ENCODE assay signal across 2 cellular contexts in the genomic region with DNA sequence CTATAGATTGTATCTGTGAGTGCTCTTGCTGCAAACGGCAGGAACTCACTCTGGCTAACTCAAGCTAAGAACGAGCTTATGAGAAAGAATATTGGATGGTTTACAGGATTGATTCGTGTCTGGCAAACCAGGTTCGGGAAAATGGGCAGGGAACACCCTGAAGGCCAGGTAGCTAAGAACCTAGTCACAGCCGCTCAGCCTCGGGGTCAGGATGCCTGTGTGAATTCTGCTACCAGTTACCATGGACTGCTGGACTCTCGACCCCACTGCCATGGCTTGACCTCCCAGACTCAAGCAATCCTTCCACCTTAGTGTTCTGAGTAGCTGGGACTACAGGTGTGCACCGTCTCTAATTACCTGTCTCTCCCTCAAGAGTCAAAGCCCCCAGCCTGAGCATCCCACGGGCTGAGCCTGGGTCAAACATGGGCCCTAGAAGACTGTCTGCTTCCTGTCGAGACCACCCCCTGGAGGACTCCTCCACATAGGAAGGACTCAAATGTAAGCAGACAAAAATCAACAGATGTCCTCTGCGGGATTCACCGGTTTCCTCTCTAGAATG.
TF ChIP-seq lines count a peak whose summit lies in the region.

No MANE protein-coding gene starts in this region.

TF ChIP-seq in HEK293, 187 proteins besides CTCF, POLR2A, EP300 and RAD21:
- TF ChIP-seq SCRT2 (tag by site-specific recombination; IDR thresholded peaks at IDR 0.05), result peak; percentile 53
- TF ChIP-seq BCL11A (tag by site-specific recombination; IDR thresholded peaks at IDR 0.05; ENCODE audit: low read depth), result no peak
- TF ChIP-seq ZNF548 (tag by site-specific recombination; IDR thresholded peaks at IDR 0.05), result no peak

TF ChIP-seq in K562, 482 proteins besides CTCF, POLR2A, EP300 and RAD21:
- TF ChIP-seq, protein P1, sequence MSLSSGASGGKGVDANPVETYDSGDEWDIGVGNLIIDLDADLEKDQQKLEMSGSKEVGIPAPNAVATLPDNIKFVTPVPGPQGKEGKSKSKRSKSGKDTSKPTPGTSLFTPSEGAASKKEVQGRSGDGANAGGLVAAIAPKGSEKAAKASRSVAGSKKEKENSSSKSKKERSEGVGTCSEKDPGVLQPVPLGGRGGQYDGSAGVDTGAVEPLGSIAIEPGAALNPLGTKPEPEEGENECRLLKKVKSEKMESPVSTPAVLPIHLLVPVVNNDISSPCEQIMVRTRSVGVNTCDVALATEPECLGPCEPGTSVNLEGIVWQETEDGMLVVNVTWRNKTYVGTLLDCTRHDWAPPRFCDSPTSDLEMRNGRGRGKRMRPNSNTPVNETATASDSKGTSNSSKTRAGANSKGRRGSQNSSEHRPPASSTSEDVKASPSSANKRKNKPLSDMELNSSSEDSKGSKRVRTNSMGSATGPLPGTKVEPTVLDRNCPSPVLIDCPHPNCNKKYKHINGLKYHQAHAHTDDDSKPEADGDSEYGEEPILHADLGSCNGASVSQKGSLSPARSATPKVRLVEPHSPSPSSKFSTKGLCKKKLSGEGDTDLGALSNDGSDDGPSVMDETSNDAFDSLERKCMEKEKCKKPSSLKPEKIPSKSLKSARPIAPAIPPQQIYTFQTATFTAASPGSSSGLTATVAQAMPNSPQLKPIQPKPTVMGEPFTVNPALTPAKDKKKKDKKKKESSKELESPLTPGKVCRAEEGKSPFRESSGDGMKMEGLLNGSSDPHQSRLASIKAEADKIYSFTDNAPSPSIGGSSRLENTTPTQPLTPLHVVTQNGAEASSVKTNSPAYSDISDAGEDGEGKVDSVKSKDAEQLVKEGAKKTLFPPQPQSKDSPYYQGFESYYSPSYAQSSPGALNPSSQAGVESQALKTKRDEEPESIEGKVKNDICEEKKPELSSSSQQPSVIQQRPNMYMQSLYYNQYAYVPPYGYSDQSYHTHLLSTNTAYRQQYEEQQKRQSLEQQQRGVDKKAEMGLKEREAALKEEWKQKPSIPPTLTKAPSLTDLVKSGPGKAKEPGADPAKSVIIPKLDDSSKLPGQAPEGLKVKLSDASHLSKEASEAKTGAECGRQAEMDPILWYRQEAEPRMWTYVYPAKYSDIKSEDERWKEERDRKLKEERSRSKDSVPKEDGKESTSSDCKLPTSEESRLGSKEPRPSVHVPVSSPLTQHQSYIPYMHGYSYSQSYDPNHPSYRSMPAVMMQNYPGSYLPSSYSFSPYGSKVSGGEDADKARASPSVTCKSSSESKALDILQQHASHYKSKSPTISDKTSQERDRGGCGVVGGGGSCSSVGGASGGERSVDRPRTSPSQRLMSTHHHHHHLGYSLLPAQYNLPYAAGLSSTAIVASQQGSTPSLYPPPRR (CRISPR knock-in tag; IDR thresholded peaks at IDR 0.05; ENCODE audit: borderline replicate concordance), result no peak
- TF ChIP-seq JUND (IDR thresholded peaks at IDR 0.05; ENCODE audit: borderline replicate concordance, low read depth, low read length) (no peak), JUND (tag; IDR thresholded peaks at IDR 0.05; ENCODE audit: borderline replicate concordance, low read depth, low read length) (peak; percentile 10; the same call in 1 of the 3 replicates), GABPB2 (CRISPR knock-in tag; conservative IDR thresholded peaks at IDR 0.05) (no peak), ZKSCAN8 (CRISPR knock-in tag; IDR thresholded peaks at IDR 0.05) (peak; percentile 6; the same call in 1 of the 2 replicates), MEF2D (tag; conservative IDR thresholded peaks at IDR 0.05; ENCODE audit: low read depth) (0 out of 2 replicates have a peak, but pooled peaks have one; percentile 8), PRPF4 (IDR thresholded peaks at IDR 0.05; ENCODE audit: insufficient read depth, low read depth, low read length, poor library complexity, severe bottlenecking) (no peak), ZNF175 (CRISPR knock-in tag; IDR thresholded peaks at IDR 0.05; ENCODE audit: low read depth) (peak; percentile 33), GTF2A2 (tag; IDR thresholded peaks at IDR 0.05) (peak; percentile 88), MYC (IDR thresholded peaks at IDR 0.05; ENCODE audit: low read depth, low read length) (no peak), MYC (CRISPR knock-in tag; IDR thresholded peaks at IDR 0.05; ENCODE audit: borderline replicate concordance, low read depth) (0 out of 2 replicates have a peak, but pooled peaks have one; percentile 62), MYNN (IDR thresholded peaks at IDR 0.05) (no peak), MYNN (CRISPR knock-in tag; IDR thresholded peaks at IDR 0.05) (no peak), CXXC5 (CRISPR knock-in tag; IDR thresholded peaks at IDR 0.05) (no peak), HDAC8 (tag; IDR thresholded peaks at IDR 0.05) (0 out of 2 replicates have a peak, but pooled peaks have one; percentile 14), ZNF589 (CRISPR knock-in tag; IDR thresholded peaks at IDR 0.05; ENCODE audit: low read depth) (peak; percentile 93), HMGN3 (IDR thresholded peaks at IDR 0.05; ENCODE audit: borderline replicate concordance, extremely low read depth, insufficient read length, low read depth, low read length) (no peak), DNMT1 (IDR thresholded peaks at IDR 0.05) (no peak), GABPA (tag; conservative IDR thresholded peaks at IDR 0.05; ENCODE audit: low read depth) (0 out of 2 replicates have a peak, but pooled peaks have one; percentile 18), NR2C2 (CRISPR knock-in tag; IDR thresholded peaks at IDR 0.05) (no peak; the same call in 1 of the 2 replicates), NR2C2 (tag; IDR thresholded peaks at IDR 0.05) (peak; percentile 48; the same call in 1 of the 2 replicates), ZNF324 (CRISPR knock-in tag; IDR thresholded peaks at IDR 0.05) (no peak), ZFP1 (CRISPR knock-in tag; IDR thresholded peaks at IDR 0.05) (no peak), ZNF644 (tag; IDR thresholded peaks at IDR 0.05; ENCODE audit: low read depth) (peak; percentile 22; the same call in 1 of the 2 replicates), PTTG1 (tag; IDR thresholded peaks at IDR 0.05; ENCODE audit: low read depth) (no peak), ZNF77 (CRISPR knock-in tag; IDR thresholded peaks at IDR 0.05) (no peak), ZNF197 (CRISPR knock-in tag; IDR thresholded peaks at IDR 0.05; ENCODE audit: low read depth) (0 out of 2 replicates have a peak, but pooled peaks have one; percentile 4), DIDO1 (tag; IDR thresholded peaks at IDR 0.05; ENCODE audit: low read depth) (no peak), ZNF766 (CRISPR knock-in tag; conservative IDR thresholded peaks at IDR 0.05) (0 out of 2 replicates have a peak, but pooled peaks have one; percentile 10), PHB (CRISPR knock-in tag; IDR thresholded peaks at IDR 0.05) (0 out of 2 replicates have a peak, but pooled peaks have one; percentile 9), ZNF584 (CRISPR knock-in tag; IDR thresholded peaks at IDR 0.05; ENCODE audit: low read depth) (peak; percentile 97), GABPB1 (CRISPR knock-in tag; IDR thresholded peaks at IDR 0.05) (no peak)
- TF ChIP-seq, protein P2, sequence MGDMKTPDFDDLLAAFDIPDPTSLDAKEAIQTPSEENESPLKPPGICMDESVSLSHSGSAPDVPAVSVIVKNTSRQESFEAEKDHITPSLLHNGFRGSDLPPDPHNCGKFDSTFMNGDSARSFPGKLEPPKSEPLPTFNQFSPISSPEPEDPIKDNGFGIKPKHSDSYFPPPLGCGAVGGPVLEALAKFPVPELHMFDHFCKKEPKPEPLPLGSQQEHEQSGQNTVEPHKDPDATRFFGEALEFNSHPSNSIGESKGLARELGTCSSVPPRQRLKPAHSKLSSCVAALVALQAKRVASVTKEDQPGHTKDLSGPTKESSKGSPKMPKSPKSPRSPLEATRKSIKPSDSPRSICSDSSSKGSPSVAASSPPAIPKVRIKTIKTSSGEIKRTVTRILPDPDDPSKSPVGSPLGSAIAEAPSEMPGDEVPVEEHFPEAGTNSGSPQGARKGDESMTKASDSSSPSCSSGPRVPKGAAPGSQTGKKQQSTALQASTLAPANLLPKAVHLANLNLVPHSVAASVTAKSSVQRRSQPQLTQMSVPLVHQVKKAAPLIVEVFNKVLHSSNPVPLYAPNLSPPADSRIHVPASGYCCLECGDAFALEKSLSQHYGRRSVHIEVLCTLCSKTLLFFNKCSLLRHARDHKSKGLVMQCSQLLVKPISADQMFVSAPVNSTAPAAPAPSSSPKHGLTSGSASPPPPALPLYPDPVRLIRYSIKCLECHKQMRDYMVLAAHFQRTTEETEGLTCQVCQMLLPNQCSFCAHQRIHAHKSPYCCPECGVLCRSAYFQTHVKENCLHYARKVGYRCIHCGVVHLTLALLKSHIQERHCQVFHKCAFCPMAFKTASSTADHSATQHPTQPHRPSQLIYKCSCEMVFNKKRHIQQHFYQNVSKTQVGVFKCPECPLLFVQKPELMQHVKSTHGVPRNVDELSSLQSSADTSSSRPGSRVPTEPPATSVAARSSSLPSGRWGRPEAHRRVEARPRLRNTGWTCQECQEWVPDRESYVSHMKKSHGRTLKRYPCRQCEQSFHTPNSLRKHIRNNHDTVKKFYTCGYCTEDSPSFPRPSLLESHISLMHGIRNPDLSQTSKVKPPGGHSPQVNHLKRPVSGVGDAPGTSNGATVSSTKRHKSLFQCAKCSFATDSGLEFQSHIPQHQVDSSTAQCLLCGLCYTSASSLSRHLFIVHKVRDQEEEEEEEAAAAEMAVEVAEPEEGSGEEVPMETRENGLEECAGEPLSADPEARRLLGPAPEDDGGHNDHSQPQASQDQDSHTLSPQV (IDR thresholded peaks at IDR 0.05), result 0 out of 2 replicates have a peak, but pooled peaks have one; percentile 3
- TF ChIP-seq, protein P3, sequence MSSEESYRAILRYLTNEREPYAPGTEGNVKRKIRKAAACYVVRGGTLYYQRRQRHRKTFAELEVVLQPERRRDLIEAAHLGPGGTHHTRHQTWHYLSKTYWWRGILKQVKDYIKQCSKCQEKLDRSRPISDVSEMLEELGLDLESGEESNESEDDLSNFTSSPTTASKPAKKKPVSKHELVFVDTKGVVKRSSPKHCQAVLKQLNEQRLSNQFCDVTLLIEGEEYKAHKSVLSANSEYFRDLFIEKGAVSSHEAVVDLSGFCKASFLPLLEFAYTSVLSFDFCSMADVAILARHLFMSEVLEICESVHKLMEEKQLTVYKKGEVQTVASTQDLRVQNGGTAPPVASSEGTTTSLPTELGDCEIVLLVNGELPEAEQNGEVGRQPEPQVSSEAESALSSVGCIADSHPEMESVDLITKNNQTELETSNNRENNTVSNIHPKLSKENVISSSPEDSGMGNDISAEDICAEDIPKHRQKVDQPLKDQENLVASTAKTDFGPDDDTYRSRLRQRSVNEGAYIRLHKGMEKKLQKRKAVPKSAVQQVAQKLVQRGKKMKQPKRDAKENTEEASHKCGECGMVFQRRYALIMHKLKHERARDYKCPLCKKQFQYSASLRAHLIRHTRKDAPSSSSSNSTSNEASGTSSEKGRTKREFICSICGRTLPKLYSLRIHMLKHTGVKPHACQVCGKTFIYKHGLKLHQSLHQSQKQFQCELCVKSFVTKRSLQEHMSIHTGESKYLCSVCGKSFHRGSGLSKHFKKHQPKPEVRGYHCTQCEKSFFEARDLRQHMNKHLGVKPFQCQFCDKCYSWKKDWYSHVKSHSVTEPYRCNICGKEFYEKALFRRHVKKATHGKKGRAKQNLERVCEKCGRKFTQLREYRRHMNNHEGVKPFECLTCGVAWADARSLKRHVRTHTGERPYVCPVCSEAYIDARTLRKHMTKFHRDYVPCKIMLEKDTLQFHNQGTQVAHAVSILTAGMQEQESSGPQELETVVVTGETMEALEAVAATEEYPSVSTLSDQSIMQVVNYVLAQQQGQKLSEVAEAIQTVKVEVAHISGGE (CRISPR knock-in tag; IDR thresholded peaks at IDR 0.05), result peak in 1 of 3 experiments; percentile 8; a peak in 1 of 6 replicates
- TF ChIP-seq, protein P4, sequence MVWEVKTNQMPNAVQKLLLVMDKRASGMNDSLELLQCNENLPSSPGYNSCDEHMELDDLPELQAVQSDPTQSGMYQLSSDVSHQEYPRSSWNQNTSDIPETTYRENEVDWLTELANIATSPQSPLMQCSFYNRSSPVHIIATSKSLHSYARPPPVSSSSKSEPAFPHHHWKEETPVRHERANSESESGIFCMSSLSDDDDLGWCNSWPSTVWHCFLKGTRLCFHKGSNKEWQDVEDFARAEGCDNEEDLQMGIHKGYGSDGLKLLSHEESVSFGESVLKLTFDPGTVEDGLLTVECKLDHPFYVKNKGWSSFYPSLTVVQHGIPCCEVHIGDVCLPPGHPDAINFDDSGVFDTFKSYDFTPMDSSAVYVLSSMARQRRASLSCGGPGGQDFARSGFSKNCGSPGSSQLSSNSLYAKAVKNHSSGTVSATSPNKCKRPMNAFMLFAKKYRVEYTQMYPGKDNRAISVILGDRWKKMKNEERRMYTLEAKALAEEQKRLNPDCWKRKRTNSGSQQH (CRISPR knock-in tag; IDR thresholded peaks at IDR 0.05), result no peak
- TF ChIP-seq, protein P5, sequence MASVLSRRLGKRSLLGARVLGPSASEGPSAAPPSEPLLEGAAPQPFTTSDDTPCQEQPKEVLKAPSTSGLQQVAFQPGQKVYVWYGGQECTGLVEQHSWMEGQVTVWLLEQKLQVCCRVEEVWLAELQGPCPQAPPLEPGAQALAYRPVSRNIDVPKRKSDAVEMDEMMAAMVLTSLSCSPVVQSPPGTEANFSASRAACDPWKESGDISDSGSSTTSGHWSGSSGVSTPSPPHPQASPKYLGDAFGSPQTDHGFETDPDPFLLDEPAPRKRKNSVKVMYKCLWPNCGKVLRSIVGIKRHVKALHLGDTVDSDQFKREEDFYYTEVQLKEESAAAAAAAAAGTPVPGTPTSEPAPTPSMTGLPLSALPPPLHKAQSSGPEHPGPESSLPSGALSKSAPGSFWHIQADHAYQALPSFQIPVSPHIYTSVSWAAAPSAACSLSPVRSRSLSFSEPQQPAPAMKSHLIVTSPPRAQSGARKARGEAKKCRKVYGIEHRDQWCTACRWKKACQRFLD (CRISPR knock-in tag; IDR thresholded peaks at IDR 0.05), result peak; percentile 62; the same call in 1 of the 2 replicates
- TF ChIP-seq, protein P6, sequence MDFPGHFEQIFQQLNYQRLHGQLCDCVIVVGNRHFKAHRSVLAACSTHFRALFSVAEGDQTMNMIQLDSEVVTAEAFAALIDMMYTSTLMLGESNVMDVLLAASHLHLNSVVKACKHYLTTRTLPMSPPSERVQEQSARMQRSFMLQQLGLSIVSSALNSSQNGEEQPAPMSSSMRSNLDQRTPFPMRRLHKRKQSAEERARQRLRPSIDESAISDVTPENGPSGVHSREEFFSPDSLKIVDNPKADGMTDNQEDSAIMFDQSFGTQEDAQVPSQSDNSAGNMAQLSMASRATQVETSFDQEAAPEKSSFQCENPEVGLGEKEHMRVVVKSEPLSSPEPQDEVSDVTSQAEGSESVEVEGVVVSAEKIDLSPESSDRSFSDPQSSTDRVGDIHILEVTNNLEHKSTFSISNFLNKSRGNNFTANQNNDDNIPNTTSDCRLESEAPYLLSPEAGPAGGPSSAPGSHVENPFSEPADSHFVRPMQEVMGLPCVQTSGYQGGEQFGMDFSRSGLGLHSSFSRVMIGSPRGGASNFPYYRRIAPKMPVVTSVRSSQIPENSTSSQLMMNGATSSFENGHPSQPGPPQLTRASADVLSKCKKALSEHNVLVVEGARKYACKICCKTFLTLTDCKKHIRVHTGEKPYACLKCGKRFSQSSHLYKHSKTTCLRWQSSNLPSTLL (IDR thresholded peaks at IDR 0.05), result no peak
- TF ChIP-seq, protein P7, sequence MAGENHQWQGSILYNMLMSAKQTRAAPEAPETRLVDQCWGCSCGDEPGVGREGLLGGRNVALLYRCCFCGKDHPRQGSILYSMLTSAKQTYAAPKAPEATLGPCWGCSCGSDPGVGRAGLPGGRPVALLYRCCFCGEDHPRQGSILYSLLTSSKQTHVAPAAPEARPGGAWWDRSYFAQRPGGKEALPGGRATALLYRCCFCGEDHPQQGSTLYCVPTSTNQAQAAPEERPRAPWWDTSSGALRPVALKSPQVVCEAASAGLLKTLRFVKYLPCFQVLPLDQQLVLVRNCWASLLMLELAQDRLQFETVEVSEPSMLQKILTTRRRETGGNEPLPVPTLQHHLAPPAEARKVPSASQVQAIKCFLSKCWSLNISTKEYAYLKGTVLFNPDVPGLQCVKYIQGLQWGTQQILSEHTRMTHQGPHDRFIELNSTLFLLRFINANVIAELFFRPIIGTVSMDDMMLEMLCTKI (IDR thresholded peaks at IDR 0.05; ENCODE audit: partially characterized antibody), result no peak
